Comparison of ENCODE assay signal across 30 cellular contexts in the genomic region with DNA sequence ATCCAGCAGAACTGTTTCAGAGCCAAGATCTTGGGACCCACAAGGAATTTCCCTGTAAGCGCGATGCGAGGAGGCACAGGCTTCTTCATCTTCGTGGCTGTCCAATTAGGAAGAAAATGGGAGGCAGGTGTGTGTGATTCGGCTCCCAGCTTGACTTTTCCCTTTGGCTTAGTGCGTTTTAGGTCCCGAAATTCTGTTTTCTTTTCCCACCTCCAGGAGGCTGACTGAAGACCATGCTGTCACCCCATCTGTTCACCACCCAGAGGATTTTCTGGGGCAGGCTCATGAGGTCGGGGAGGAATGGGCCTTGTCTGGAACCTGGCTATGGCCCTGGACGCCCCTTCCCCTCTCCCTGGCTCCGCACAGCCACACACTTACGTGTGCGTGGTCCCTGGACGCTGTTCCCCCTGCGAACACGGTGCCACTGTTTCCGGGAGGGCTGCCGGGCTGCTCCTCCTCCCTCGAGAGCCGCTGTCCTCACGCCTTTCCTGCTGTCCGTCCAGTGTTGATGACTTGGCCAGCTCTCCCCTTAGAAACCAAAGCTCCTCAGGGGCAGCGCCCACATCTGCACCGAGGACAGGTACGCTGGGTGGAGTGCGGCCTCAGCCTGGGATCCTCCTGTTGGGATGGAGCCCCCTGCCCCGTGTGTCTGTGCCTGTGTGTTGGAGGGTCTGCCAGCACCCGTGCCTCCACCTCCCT. TPM values are rescaled to one million over a fixed set of nuclear protein-coding genes. Genes with fewer than 3 reads are reported as not detected.
"Had no signal": no experiment of that assay in that cellular context is flagged by ENCODE, and none has a peak within 500 bp of the region (broad histone marks: within the 10 kb centered on the region; RNA-seq: fewer than 3 reads in every experiment).

No MANE protein-coding gene starts in this region.

- H3K9me3 Mint-ChIP-seq: activated naive CD8-positive, alpha-beta T cell treated with anti-CD3 and anti-CD28 coated beads, Interleukin-2, amount 50 U/mL, for 24 hours; natural killer cell treated with Interleukin-12 subunit alpha and Interleukin-12 subunit beta and Interleukin-15 and Interleukin-18, amount 100 ng/mL, for 72 hours; stimulated activated memory B cell treated with anti-CD40 and anti-IgM and Interleukin-4, amounts not matched to agents 10 μg/mL and 1 μg/mL and 100 μg/mL, for 72 hours; T-helper 1 cell treated with Interleukin-12 subunit alpha and Interleukin-12 subunit beta and Interleukin-4 antibody, amounts not matched to agents 30 μg/mL and 1 μg/mL, for 36 hours had no signal

- H3K4me3 Mint-ChIP-seq: activated CD8-positive, alpha-beta memory T cell treated with anti-CD3 and anti-CD28 coated beads, Interleukin-2, amount 10 ng/mL, durations not matched to agents 7 days and 5 days; activated naive CD8-positive, alpha-beta T cell treated with anti-CD3 and anti-CD28 coated beads, Interleukin-2, amount 50 U/mL, for 24 hours; brain; natural killer cell treated with Interleukin-12 subunit alpha and Interleukin-12 subunit beta and Interleukin-15 and Interleukin-18, amount 100 ng/mL, for 72 hours; stimulated activated memory B cell treated with anti-CD40 and anti-IgM and Interleukin-4, amounts not matched to agents 10 μg/mL and 1 μg/mL and 100 μg/mL, for 72 hours; T-helper 1 cell treated with Interleukin-12 subunit alpha and Interleukin-12 subunit beta and Interleukin-4 antibody, amounts not matched to agents 30 μg/mL and 1 μg/mL, for 36 hours had no signal

- H3K36me3 ChIP-seq: uterus had no signal

- H3K4me2 ChIP-seq: hepatocyte, smooth muscle cell had no signal

- H3K36me3 Mint-ChIP-seq: activated CD8-positive, alpha-beta memory T cell treated with anti-CD3 and anti-CD28 coated beads, Interleukin-2, amount 10 ng/mL, durations not matched to agents 7 days and 5 days; brain; natural killer cell treated with Interleukin-12 subunit alpha and Interleukin-12 subunit beta and Interleukin-15 and Interleukin-18, amount 100 ng/mL, for 72 hours had no signal

- H3K27me3 ChIP-seq: hepatocyte, uterus had no signal

- H3K4me1 Mint-ChIP-seq: activated CD8-positive, alpha-beta memory T cell treated with anti-CD3 and anti-CD28 coated beads, Interleukin-2, amount 10 ng/mL, durations not matched to agents 7 days and 5 days; brain had no signal

- H3K4me1 ChIP-seq: foreskin keratinocyte, parathyroid adenoma, uterus had no signal

- H3K9me3 ChIP-seq: uterus had no signal

- H2AFZ ChIP-seq: hepatocyte, parathyroid adenoma had no signal

- H3K79me2 ChIP-seq: hepatocyte, parathyroid adenoma had no signal

- ATAC-seq: activated CD8-positive, alpha-beta memory T cell treated with anti-CD3 and anti-CD28 coated beads, Interleukin-2, amount 10 ng/mL, durations not matched to agents 7 days and 5 days; activated naive CD8-positive, alpha-beta T cell treated with anti-CD3 and anti-CD28 coated beads, Interleukin-2, amount 50 U/mL, for 24 hours; foreskin keratinocyte; natural killer cell treated with Interleukin-12 subunit alpha and Interleukin-12 subunit beta and Interleukin-15 and Interleukin-18, amount 100 ng/mL, for 72 hours; sciatic nerve; stimulated activated memory B cell treated with anti-CD40 and anti-IgM and Interleukin-4, amounts not matched to agents 10 μg/mL and 1 μg/mL and 100 μg/mL, for 72 hours had no signal

- H3K27ac ChIP-seq: foreskin keratinocyte, hepatocyte, parathyroid adenoma, uterus had no signal

- FAIRE-seq: colon had no signal

- H3K27ac Mint-ChIP-seq: activated CD8-positive, alpha-beta memory T cell treated with anti-CD3 and anti-CD28 coated beads, Interleukin-2, amount 10 ng/mL, durations not matched to agents 7 days and 5 days; activated naive CD8-positive, alpha-beta T cell treated with anti-CD3 and anti-CD28 coated beads, Interleukin-2, amount 50 U/mL, for 24 hours; natural killer cell treated with Interleukin-12 subunit alpha and Interleukin-12 subunit beta and Interleukin-15 and Interleukin-18, amount 100 ng/mL, for 72 hours; stimulated activated memory B cell treated with anti-CD40 and anti-IgM and Interleukin-4, amounts not matched to agents 10 μg/mL and 1 μg/mL and 100 μg/mL, for 72 hours; T-helper 1 cell treated with Interleukin-12 subunit alpha and Interleukin-12 subunit beta and Interleukin-4 antibody, amounts not matched to agents 30 μg/mL and 1 μg/mL, for 36 hours had no signal

- DNase-seq: activated CD4-positive, alpha-beta T cell treated with anti-CD3 and anti-CD28 coated beads for 4 hours; activated CD4-positive, alpha-beta T cell treated with anti-CD3 and anti-CD28 coated beads, Interleukin-2, amount 50 U/mL, for 48 hours; activated CD4-positive, CD25-positive, alpha-beta regulatory T cell; activated CD8-positive, alpha-beta memory T cell treated with anti-CD3 and anti-CD28 coated beads, Interleukin-2, amount 10 ng/mL, durations not matched to agents 7 days and 5 days; activated gamma-delta T cell; activated naive CD4-positive, alpha-beta T cell treated with anti-CD3 and anti-CD28 coated beads, Interleukin-2, amount 50 U/mL, for 16 hours; activated naive CD8-positive, alpha-beta T cell treated with anti-CD3 and anti-CD28 coated beads, Interleukin-2, amount 50 U/mL, for 24 hours; activated T-cell treated with anti-CD3 and anti-CD28 coated beads for 4 hours; aorta; effector memory CD4-positive, alpha-beta T cell; foreskin keratinocyte; mammary epithelial cell; midbrain; nucleus accumbens; stimulated activated CD4-positive, alpha-beta T cell treated with anti-CD3 and anti-CD28 coated beads, Interleukin-15, amount 100 ng/mL, for 24 hours; T1000; trophoblast cell; uterus had no signal

- H3K4me3 ChIP-seq: hepatocyte, smooth muscle cell, uterus had no signal

- H3K9ac ChIP-seq: parathyroid adenoma had no signal

RNA-seq across cellular contexts. Expression of a gene that starts 2.7 kb away (rescaled TPM):
- total RNA-seq: activated CD8-positive, alpha-beta memory T cell treated with anti-CD3 and anti-CD28 coated beads, Interleukin-2, amount 10 ng/mL, durations not matched to agents 7 days and 5 days; aorta; cardiac septum; dermis microvascular lymphatic vessel endothelial cell; foreskin keratinocyte; hepatocyte; left ventricle myocardium superior; mammary epithelial cell; natural killer cell treated with Interleukin-12 subunit alpha and Interleukin-12 subunit beta and Interleukin-15 and Interleukin-18, amount 100 ng/mL, for 72 hours; sciatic nerve; smooth muscle cell; uterus had no signal
- polyA plus RNA-seq: aorta, foreskin keratinocyte, hepatocyte, mammary epithelial cell, smooth muscle cell had no signal
